ENCODE assay signal across 1 cellular context in the genomic region with DNA sequence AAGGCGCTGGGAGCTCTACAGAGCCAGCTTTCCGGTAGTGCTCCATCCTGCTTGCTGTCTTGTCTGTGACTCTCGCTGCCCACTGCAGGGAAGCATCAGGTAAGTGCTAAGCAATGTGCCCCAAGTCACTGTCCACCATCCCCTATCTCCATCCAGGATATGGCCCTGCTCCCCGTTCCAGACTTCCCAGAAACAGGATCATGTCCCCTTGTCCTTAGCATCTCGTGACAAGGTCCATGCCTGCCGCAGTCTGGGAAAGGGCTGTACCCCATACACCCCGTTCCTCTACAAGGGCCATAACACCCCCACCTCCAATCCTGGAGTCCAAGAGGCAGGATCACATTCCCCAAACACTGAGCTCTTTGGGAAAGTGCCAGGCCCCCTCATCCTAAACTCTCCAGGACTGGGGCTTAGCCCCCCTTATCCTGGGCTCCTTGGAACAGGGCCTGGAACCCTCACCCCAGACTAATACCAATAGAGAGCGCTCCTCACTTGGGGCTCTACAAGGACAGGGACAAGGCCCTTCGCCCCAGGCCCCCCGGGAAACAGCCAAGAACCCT.
TF ChIP-seq lines count a peak whose summit lies in the region.

No MANE protein-coding gene starts in this region.

TF ChIP-seq in H1, 55 proteins besides CTCF, POLR2A, EP300 and RAD21:
- no peak for TF ChIP-seq HDAC6 (IDR thresholded peaks at IDR 0.05; ENCODE audit: low read depth, low read length)
- TF ChIP-seq KDM5A (IDR thresholded peaks at IDR 0.05; ENCODE audit: low read length): no peak
- TF ChIP-seq KDM1A (IDR thresholded peaks at IDR 0.05; ENCODE audit: borderline replicate concordance, low read length): no peak
- TF ChIP-seq RXRA (IDR thresholded peaks at IDR 0.05; ENCODE audit: insufficient read depth, low read depth, low read length): no peak
- no peak for TF ChIP-seq CREB1 (IDR thresholded peaks at IDR 0.05)
- TF ChIP-seq TEAD4 (IDR thresholded peaks at IDR 0.05; ENCODE audit: low read depth, low read length): no peak
- no peak for TF ChIP-seq TAF7 (optimal IDR thresholded peaks at IDR 0.05; ENCODE audit: borderline replicate concordance, low read depth, low read length)
- TF ChIP-seq SIX5 (IDR thresholded peaks at IDR 0.05; ENCODE audit: low read depth, low read length): no peak
- no peak for TF ChIP-seq GABPA (IDR thresholded peaks at IDR 0.05; ENCODE audit: borderline replicate concordance, insufficient read depth, low read length)
- TF ChIP-seq RFX5 (IDR thresholded peaks at IDR 0.05; ENCODE audit: borderline replicate concordance, low read depth, low read length): no peak
- TF ChIP-seq CBX8 (IDR thresholded peaks at IDR 0.05; ENCODE audit: borderline replicate concordance, low read depth, low read length): no peak
- TF ChIP-seq SUZ12 (IDR thresholded peaks at IDR 0.05; ENCODE audit: low read length): no peak
- TF ChIP-seq, protein P1, sequence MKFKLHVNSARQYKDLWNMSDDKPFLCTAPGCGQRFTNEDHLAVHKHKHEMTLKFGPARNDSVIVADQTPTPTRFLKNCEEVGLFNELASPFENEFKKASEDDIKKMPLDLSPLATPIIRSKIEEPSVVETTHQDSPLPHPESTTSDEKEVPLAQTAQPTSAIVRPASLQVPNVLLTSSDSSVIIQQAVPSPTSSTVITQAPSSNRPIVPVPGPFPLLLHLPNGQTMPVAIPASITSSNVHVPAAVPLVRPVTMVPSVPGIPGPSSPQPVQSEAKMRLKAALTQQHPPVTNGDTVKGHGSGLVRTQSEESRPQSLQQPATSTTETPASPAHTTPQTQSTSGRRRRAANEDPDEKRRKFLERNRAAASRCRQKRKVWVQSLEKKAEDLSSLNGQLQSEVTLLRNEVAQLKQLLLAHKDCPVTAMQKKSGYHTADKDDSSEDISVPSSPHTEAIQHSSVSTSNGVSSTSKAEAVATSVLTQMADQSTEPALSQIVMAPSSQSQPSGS (IDR thresholded peaks at IDR 0.05; ENCODE audit: low read length): no peak
- TF ChIP-seq, protein P2, sequence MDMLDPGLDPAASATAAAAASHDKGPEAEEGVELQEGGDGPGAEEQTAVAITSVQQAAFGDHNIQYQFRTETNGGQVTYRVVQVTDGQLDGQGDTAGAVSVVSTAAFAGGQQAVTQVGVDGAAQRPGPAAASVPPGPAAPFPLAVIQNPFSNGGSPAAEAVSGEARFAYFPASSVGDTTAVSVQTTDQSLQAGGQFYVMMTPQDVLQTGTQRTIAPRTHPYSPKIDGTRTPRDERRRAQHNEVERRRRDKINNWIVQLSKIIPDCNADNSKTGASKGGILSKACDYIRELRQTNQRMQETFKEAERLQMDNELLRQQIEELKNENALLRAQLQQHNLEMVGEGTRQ (IDR thresholded peaks at IDR 0.05; ENCODE audit: low read length): no peak
- TF ChIP-seq KDM4A (IDR thresholded peaks at IDR 0.05; ENCODE audit: low read depth, low read length, severe bottlenecking): no peak
- no peak for TF ChIP-seq SRF (IDR thresholded peaks at IDR 0.05; ENCODE audit: low read depth, low read length)
- TF ChIP-seq NRF1 (IDR thresholded peaks at IDR 0.05; ENCODE audit: low read depth, low read length): no peak
- TF ChIP-seq, protein P3, sequence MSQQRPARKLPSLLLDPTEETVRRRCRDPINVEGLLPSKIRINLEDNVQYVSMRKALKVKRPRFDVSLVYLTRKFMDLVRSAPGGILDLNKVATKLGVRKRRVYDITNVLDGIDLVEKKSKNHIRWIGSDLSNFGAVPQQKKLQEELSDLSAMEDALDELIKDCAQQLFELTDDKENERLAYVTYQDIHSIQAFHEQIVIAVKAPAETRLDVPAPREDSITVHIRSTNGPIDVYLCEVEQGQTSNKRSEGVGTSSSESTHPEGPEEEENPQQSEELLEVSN (IDR thresholded peaks at IDR 0.05): no peak
- TF ChIP-seq PHF8 (conservative IDR thresholded peaks at IDR 0.05; ENCODE audit: low read depth, low read length): no peak
- TF ChIP-seq BRCA1 (IDR thresholded peaks at IDR 0.05; ENCODE audit: low read depth, low read length): no peak
